ENCODE assay signal across 1 cellular context in the genomic region with DNA sequence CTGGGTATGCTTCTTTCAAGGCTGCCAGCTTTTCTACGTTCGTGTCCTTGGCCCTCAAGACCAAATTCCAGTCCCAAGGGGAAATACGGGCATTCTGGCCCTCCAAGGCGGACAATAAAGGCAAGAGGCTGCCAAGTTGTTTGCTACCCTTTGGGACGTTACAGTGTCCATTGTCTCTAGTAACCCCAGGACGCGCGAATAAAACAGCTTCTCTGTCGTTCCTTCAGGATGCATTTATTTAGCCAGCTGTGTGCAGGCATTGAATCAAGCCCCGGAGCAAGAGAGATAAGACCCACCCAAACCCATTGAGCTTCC.
TF ChIP-seq lines count a peak whose summit lies in the region.

No MANE protein-coding gene starts in this region.

TF ChIP-seq in WTC11, 78 proteins besides CTCF, POLR2A, EP300 and RAD21 (continued from another document):
- TF ChIP-seq, protein P1, sequence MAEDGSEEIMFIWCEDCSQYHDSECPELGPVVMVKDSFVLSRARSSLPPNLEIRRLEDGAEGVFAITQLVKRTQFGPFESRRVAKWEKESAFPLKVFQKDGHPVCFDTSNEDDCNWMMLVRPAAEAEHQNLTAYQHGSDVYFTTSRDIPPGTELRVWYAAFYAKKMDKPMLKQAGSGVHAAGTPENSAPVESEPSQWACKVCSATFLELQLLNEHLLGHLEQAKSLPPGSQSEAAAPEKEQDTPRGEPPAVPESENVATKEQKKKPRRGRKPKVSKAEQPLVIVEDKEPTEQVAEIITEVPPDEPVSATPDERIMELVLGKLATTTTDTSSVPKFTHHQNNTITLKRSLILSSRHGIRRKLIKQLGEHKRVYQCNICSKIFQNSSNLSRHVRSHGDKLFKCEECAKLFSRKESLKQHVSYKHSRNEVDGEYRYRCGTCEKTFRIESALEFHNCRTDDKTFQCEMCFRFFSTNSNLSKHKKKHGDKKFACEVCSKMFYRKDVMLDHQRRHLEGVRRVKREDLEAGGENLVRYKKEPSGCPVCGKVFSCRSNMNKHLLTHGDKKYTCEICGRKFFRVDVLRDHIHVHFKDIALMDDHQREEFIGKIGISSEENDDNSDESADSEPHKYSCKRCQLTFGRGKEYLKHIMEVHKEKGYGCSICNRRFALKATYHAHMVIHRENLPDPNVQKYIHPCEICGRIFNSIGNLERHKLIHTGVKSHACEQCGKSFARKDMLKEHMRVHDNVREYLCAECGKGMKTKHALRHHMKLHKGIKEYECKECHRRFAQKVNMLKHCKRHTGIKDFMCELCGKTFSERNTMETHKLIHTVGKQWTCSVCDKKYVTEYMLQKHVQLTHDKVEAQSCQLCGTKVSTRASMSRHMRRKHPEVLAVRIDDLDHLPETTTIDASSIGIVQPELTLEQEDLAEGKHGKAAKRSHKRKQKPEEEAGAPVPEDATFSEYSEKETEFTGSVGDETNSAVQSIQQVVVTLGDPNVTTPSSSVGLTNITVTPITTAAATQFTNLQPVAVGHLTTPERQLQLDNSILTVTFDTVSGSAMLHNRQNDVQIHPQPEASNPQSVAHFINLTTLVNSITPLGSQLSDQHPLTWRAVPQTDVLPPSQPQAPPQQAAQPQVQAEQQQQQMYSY (CRISPR knock-in tag; IDR thresholded peaks at IDR 0.05), result no peak
- TF ChIP-seq, protein P2, sequence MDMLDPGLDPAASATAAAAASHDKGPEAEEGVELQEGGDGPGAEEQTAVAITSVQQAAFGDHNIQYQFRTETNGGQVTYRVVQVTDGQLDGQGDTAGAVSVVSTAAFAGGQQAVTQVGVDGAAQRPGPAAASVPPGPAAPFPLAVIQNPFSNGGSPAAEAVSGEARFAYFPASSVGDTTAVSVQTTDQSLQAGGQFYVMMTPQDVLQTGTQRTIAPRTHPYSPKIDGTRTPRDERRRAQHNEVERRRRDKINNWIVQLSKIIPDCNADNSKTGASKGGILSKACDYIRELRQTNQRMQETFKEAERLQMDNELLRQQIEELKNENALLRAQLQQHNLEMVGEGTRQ (CRISPR knock-in tag; IDR thresholded peaks at IDR 0.05), result no peak
- TF ChIP-seq ZNF423 (CRISPR knock-in tag; IDR thresholded peaks at IDR 0.05), result no peak
- TF ChIP-seq EMX1 (CRISPR knock-in tag; IDR thresholded peaks at IDR 0.05), result 0 out of 2 replicates have a peak, but pooled peaks have one; percentile 29
- TF ChIP-seq FOXJ3 (CRISPR knock-in tag; IDR thresholded peaks at IDR 0.05; ENCODE audit: borderline replicate concordance), result no peak
- TF ChIP-seq RORB (CRISPR knock-in tag; IDR thresholded peaks at IDR 0.05), result no peak
- 0 out of 2 replicates have a peak, but pooled peaks have one; percentile 2 for TF ChIP-seq ATF2 (CRISPR knock-in tag; IDR thresholded peaks at IDR 0.05; ENCODE audit: borderline replicate concordance, low read depth)
